In the genomic region with DNA sequence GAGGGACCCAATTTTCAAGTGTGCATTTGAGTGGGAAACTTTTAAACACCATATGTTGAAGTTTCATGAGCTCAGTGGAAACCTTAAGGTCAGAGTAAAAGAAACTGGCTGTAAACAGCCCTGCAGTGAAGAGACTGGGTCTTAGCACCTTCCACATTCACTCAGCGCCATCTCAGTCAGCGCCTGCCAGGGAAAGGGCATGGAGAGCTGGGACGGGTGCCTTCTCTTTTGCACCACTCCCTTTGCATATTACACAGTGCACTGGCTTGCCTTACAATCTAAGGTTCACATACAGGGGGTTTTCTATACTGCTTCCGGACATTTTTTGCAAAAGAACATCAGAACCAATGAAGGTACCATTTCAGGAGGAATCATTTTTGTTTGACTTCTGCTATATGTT, we compare ENCODE assay signal across 30 cellular contexts. TPM values are rescaled to one million over a fixed set of nuclear protein-coding genes. Genes with fewer than 3 reads are reported as not detected.
A peak's percentile ranks its signal among the peaks of the same experiment; 100 is the strongest.
DNase-seq lines count a peak whose midpoint lies in the region; ATAC-seq, FAIRE-seq and TF ChIP-seq lines count a peak whose summit lies in the region.
"Had no signal": no experiment of that assay in that cellular context is flagged by ENCODE, and none has a peak within 500 bp of the region (broad histone marks: within the 10 kb centered on the region; RNA-seq: fewer than 3 reads in every experiment).

No MANE protein-coding gene starts in this region.

- H3K9me3 ChIP-seq in HepG2 (ENCODE audit: low read length) (no peaks in the 10 kb centered on the region), right lobe of liver (no peaks in the 10 kb centered on the region)
- H3K9me3 ChIP-seq: vagina had no signal

- intact Hi-C loops in activated CD4-positive, alpha-beta T cell treated with anti-CD3 and anti-CD28 coated beads for 36 hours (cut with DNase I, micrococcal nuclease): no loop called here
- intact Hi-C loops in HepG2 (cut with micrococcal nuclease; ENCODE audit: unreplicated experiment): no loop called here
- intact Hi-C loops in right lobe of liver (cut with DNase I): loop anchor here in 1 of 2 donors (10.0 kb wide), 1 partner anchor 133 kb away; a partner anchor contains a TSS

- TF ChIP-seq POLR2A in HepG2 (IDR thresholded peaks at IDR 0.05; ENCODE audit: insufficient read depth in 1 of 2, low read depth in 2 of 2, low read length in 2 of 2) (peak in 1 of 2 experiments; percentile 38; a peak in 1 of 4 replicates), right lobe of liver (IDR thresholded peaks at IDR 0.05) (no peak)

- H3K4me1 Mint-ChIP-seq in activated CD4-positive, alpha-beta T cell treated with anti-CD3 and anti-CD28 coated beads for 36 hours: peaks cover 25% of the 10 kb centered on the region
- peaks cover 6 to 9% of the 10 kb centered on the region in 2 donors for H3K4me1 Mint-ChIP-seq in stimulated activated naive B cell treated with anti-CD40 and anti-IgM and Interleukin-4, amounts not matched to agents 10 μg/mL and 1 μg/mL and 100 μg/mL, for 72 hours

- no peaks in the 10 kb centered on the region for H4K20me1 ChIP-seq in HepG2 (ENCODE audit: insufficient read depth, low read length)

- no peak for DNase-seq in activated CD4-positive, alpha-beta T cell treated with anti-CD3 and anti-CD28 coated beads for 36 hours
- DNase-seq in activated CD4-positive, alpha-beta T cell treated with anti-CD3 and anti-CD28 coated beads, Interleukin-2, amount 50 U/mL, for 48 hours: no peak
- DNase-seq in HepG2 (ENCODE audit: low spot score) (no peak), right lobe of liver (no peak), NCI-H187 (lab: John Stamatoyannopoulos, UW) (no peak)
- no peak for DNase-seq in stimulated activated naive B cell treated with anti-CD40 and anti-IgM and Interleukin-4, amounts not matched to agents 10 μg/mL and 1 μg/mL and 100 μg/mL, for 72 hours
- DNase-seq: activated CD4-positive, alpha-beta T cell treated with anti-CD3 and anti-CD28 coated beads, Interleukin-2, amount 10 ng/mL, durations not matched to agents 24 days and 14 days; activated gamma-delta T cell; cerebellar nuclear complex; DMS79; GF-D8; H9; naive B cell; NCI-H1694; NCI-H2171; NCI-H510A treated with DMSO at 0.1 percent for 48 hours; occipital lobe; PC-3; SHP77 treated with DMSO at 0.1 percent for 48 hours; stimulated activated naive CD8-positive, alpha-beta T cell treated with anti-CD3 and anti-CD28 coated beads, Interleukin-15, Interleukin-2, amounts not matched to agents 100 U/mL and 50 U/mL, for 24 hours; T-helper 9 cell had no signal

- no peaks in the 10 kb centered on the region; a peak in 1 of 5 replicates for H3K27me3 ChIP-seq in HepG2 (ENCODE audit: control insufficient read depth in 1 of 2, insufficient read depth in 2 of 2, low read length in 2 of 2)
- H3K27me3 ChIP-seq in right lobe of liver: no peaks in the 10 kb centered on the region
- H3K27me3 ChIP-seq: vagina had no signal

- no peaks in the 10 kb centered on the region for H3K9me3 Mint-ChIP-seq in activated CD4-positive, alpha-beta T cell treated with anti-CD3 and anti-CD28 coated beads for 36 hours (ENCODE audit: low read depth)
- H3K9me3 Mint-ChIP-seq in stimulated activated naive B cell treated with anti-CD40 and anti-IgM and Interleukin-4, amounts not matched to agents 10 μg/mL and 1 μg/mL and 100 μg/mL, for 72 hours: no peaks in the 10 kb centered on the region
- H3K9me3 Mint-ChIP-seq: activated CD4-positive, alpha-beta T cell treated with anti-CD3 and anti-CD28 coated beads, Interleukin-2, amount 10 ng/mL, durations not matched to agents 24 days and 14 days; H9; mesothelial cell of epicardium; naive B cell had no signal

- FAIRE-seq in HepG2 (lab: Jason Lieb, UNC): no peak

- H3K27ac ChIP-seq in HepG2 (ENCODE audit: extremely low read length, insufficient read depth, low read length) (no peak overlapping the region), right lobe of liver (no peak overlapping the region)
- H3K27ac ChIP-seq: 22Rv1, C4-2B, vagina, VCaP had no signal

- TF ChIP-seq RAD21 in HepG2 (CRISPR knock-in tag; IDR thresholded peaks at IDR 0.05): no peak

- no peak overlapping the region for H2AFZ ChIP-seq in HepG2 (ENCODE audit: low read length)

- no peaks in the 10 kb centered on the region for H3K27me3 Mint-ChIP-seq in activated CD4-positive, alpha-beta T cell treated with anti-CD3 and anti-CD28 coated beads for 36 hours
- H3K27me3 Mint-ChIP-seq in stimulated activated naive B cell treated with anti-CD40 and anti-IgM and Interleukin-4, amounts not matched to agents 10 μg/mL and 1 μg/mL and 100 μg/mL, for 72 hours: no peaks in the 10 kb centered on the region
- H3K27me3 Mint-ChIP-seq: activated CD4-positive, alpha-beta T cell treated with anti-CD3 and anti-CD28 coated beads, Interleukin-2, amount 10 ng/mL, durations not matched to agents 24 days and 14 days; naive B cell had no signal

- CTCF ChIA-PET in activated CD4-positive, alpha-beta T cell treated with anti-CD3 and anti-CD28 coated beads for 36 hours (lab: Charles Lee): interaction anchor here (0.7 to 1.5 kb wide), 4 partner anchors 53 to 252 kb away, joined by 5 to 7 read pairs (median 6); a partner anchor contains a TSS
- CTCF ChIA-PET in HepG2 (lab: Yijun Ruan, JAX; ENCODE audit: low intra/inter-chr PET ratio, low total read pairs): no interaction called here

- H3K4me3 Mint-ChIP-seq in activated CD4-positive, alpha-beta T cell treated with anti-CD3 and anti-CD28 coated beads for 36 hours: no peak overlapping the region
- no peak overlapping the region for H3K4me3 Mint-ChIP-seq in stimulated activated naive B cell treated with anti-CD40 and anti-IgM and Interleukin-4, amounts not matched to agents 10 μg/mL and 1 μg/mL and 100 μg/mL, for 72 hours
- H3K4me3 Mint-ChIP-seq: activated CD4-positive, alpha-beta T cell treated with anti-CD3 and anti-CD28 coated beads, Interleukin-2, amount 10 ng/mL, durations not matched to agents 24 days and 14 days; H9; mesothelial cell of epicardium had no signal

- peaks cover 19% of the 10 kb centered on the region for H3K4me1 ChIP-seq in HepG2 (ENCODE audit: insufficient read depth, low read length)
- H3K4me1 ChIP-seq in right lobe of liver: peaks cover 0 to 10% (median 4%) of the 10 kb centered on the region in 4 donors

- no peak for ATAC-seq in activated CD4-positive, alpha-beta T cell treated with anti-CD3 and anti-CD28 coated beads for 36 hours
- no peak for ATAC-seq in HepG2
- ATAC-seq in right lobe of liver: no peak
- ATAC-seq in stimulated activated naive B cell treated with anti-CD40 and anti-IgM and Interleukin-4, amounts not matched to agents 10 μg/mL and 1 μg/mL and 100 μg/mL, for 72 hours (replicated peaks): no peak
- ATAC-seq: PC-3; stimulated activated naive CD8-positive, alpha-beta T cell treated with anti-CD3 and anti-CD28 coated beads, Interleukin-15, Interleukin-2, amounts not matched to agents 100 U/mL and 50 U/mL, for 24 hours had no signal

- no peak overlapping the region for H3K4me2 ChIP-seq in HepG2 (ENCODE audit: low read depth, low read length)

- 95% methylated on average over 4 of the region's 4 CpGs for WGBS in HepG2 (ENCODE audit: low lambda C conversion rate)
- 88% methylated on average over 4 of the region's 4 CpGs for WGBS in right lobe of liver (ENCODE audit: insufficient coverage, low coverage, low lambda C conversion rate, missing lambda C conversion rate)

- TF ChIP-seq CTCF in HepG2 (CRISPR knock-in tag; IDR thresholded peaks at IDR 0.05) (no peak), right lobe of liver (IDR thresholded peaks at IDR 0.05) (no peak)

- H3K9ac ChIP-seq in HepG2 (ENCODE audit: insufficient read depth, low read depth, low read length): no peak overlapping the region

- H3K27ac Mint-ChIP-seq in activated CD4-positive, alpha-beta T cell treated with anti-CD3 and anti-CD28 coated beads for 36 hours: peak overlapping the region; percentile 43
- H3K27ac Mint-ChIP-seq in stimulated activated naive B cell treated with anti-CD40 and anti-IgM and Interleukin-4, amounts not matched to agents 10 μg/mL and 1 μg/mL and 100 μg/mL, for 72 hours: peak overlapping the region; percentile 31
- H3K27ac Mint-ChIP-seq: activated CD4-positive, alpha-beta T cell treated with anti-CD3 and anti-CD28 coated beads, Interleukin-2, amount 10 ng/mL, durations not matched to agents 24 days and 14 days; mesothelial cell of epicardium had no signal

- BruUV-seq in HepG2 (replicated peaks; lab: Mats Ljungman, UMichigan): no TSS peak

- POLR2A ChIA-PET in activated CD4-positive, alpha-beta T cell treated with anti-CD3 and anti-CD28 coated beads for 36 hours (lab: Charles Lee): no interaction called here
- POLR2A ChIA-PET in HepG2 (lab: Yijun Ruan, JAX): interaction anchor here (0.6 to 1.3 kb wide), 2 partner anchors 50 to 57 kb away, joined by 3 read pairs; no protein-coding TSS in a partner anchor

- in situ Hi-C loops in HepG2 (cut with HindIII; ENCODE audit: extremely low pct_ligation_motif_present, low pct_unique_long_range_greater_than_20kb): loop anchor here (25.0 kb wide), 1 partner anchor 420 kb away; a partner anchor contains a TSS

- peaks cover 14 to 43% of the 10 kb centered on the region in 2 experiments for H3K36me3 ChIP-seq in HepG2 (replicated peaks in 1 of 2; ENCODE audit: control insufficient read depth in 1 of 2, insufficient read depth in 2 of 2, low read length in 2 of 2)
- H3K36me3 ChIP-seq in right lobe of liver: peaks cover 0 to 42% (median 8%) of the 10 kb centered on the region in 4 donors

- TF ChIP-seq EP300 in HepG2 (IDR thresholded peaks at IDR 0.05; ENCODE audit: low read depth in 2 of 2, low read length in 2 of 2): no peak
- TF ChIP-seq EP300 in HepG2 (CRISPR knock-in tag; IDR thresholded peaks at IDR 0.05; ENCODE audit: borderline replicate concordance): no peak

- H3K4me3 ChIP-seq in HepG2 (replicated peaks in 1 of 3; ENCODE audit: insufficient read depth in 1 of 3, low read depth in 2 of 3, low read length in 3 of 3) (no peak overlapping the region), right lobe of liver (no peak overlapping the region)
- H3K4me3 ChIP-seq: vagina had no signal

- peaks cover 15% of the 10 kb centered on the region for H3K79me2 ChIP-seq in HepG2 (ENCODE audit: insufficient read depth, low read length)

- peaks cover 34% of the 10 kb centered on the region for H3K36me3 Mint-ChIP-seq in activated CD4-positive, alpha-beta T cell treated with anti-CD3 and anti-CD28 coated beads for 36 hours (ENCODE audit: low read depth)
- peaks cover 17 to 23% of the 10 kb centered on the region in 2 donors for H3K36me3 Mint-ChIP-seq in stimulated activated naive B cell treated with anti-CD40 and anti-IgM and Interleukin-4, amounts not matched to agents 10 μg/mL and 1 μg/mL and 100 μg/mL, for 72 hours

RNA-seq across cellular contexts. Expression of a gene that starts 4.5 kb away (rescaled TPM):
- total RNA-seq in activated CD4-positive, alpha-beta T cell treated with anti-CD3 and anti-CD28 coated beads for 36 hours: 100 to 1,000 TPM; 282 to 345 TPM
- total RNA-seq in HepG2 (2016; rRNA removed; fragmentation: Illumina TruSeq; extraction: Trizol) (321 and 480 TPM in 2 replicates), right lobe of liver (100 to 1,000 TPM in 1 of 6 experiments, 10 to 100 TPM in 5; 61.8 to 104 (median 75.6) TPM)
- 182 and 204 TPM in 2 replicates for total RNA-seq in HepG2 (2016; cell fraction: cytosol; rRNA removed; fragmentation: Illumina TruSeq; extraction: Trizol; ENCODE audit: low read depth)
- 330 and 503 TPM in 2 replicates for total RNA-seq in HepG2 (2016; cell fraction: insoluble cytoplasmic fraction; rRNA removed; fragmentation: Illumina TruSeq; extraction: Trizol)
- 320 and 325 TPM in 2 replicates for total RNA-seq in HepG2 (2016; cell fraction: membrane; rRNA removed; fragmentation: Illumina TruSeq; extraction: Trizol)
- 122 and 129 TPM in 2 replicates for total RNA-seq in HepG2 (2016; cell fraction: nucleus; rRNA removed; fragmentation: Illumina TruSeq; extraction: Trizol)
- polyA plus RNA-seq in HepG2 (2011; rRNA removed): 253 and 320 TPM in 2 replicates
- polyA plus RNA-seq in HepG2 (2011; cell fraction: cytosol; rRNA removed): 433 and 522 TPM in 2 replicates
- polyA plus RNA-seq in HepG2 (2011; cell fraction: nucleus; rRNA removed): 91.8 and 123 TPM in 2 replicates
- polyA plus RNA-seq in HepG2 (2012): 249 and 333 TPM in 2 replicates
- 294 and 323 TPM in 2 replicates for polyA plus RNA-seq in HepG2 (2016; cell fraction: cytosol; fragmentation: Illumina TruSeq; extraction: Trizol; ENCODE audit: low read depth)
- 735 and 804 TPM in 2 replicates for polyA plus RNA-seq in HepG2 (2016; cell fraction: insoluble cytoplasmic fraction; fragmentation: Illumina TruSeq; extraction: Trizol; ENCODE audit: low read depth)
- polyA plus RNA-seq in HepG2 (2016; cell fraction: membrane; fragmentation: Illumina TruSeq; extraction: Trizol; ENCODE audit: low read depth): 428 and 438 TPM in 2 replicates
- polyA plus RNA-seq in HepG2 (2016; cell fraction: nucleus; fragmentation: Illumina TruSeq; extraction: Trizol; ENCODE audit: insufficient read depth, low read depth): 298 and 310 TPM in 2 replicates
- polyA minus RNA-seq in HepG2 (2011; rRNA and poly(A)+ RNA removed; ENCODE audit: low replicate concordance): 74.4 and 157 TPM in 2 replicates
- 41.7 and 56.4 TPM in 2 replicates for polyA minus RNA-seq in HepG2 (2011; cell fraction: cytosol; rRNA and poly(A)+ RNA removed)
- polyA minus RNA-seq in HepG2 (2011; cell fraction: nucleus; rRNA and poly(A)+ RNA removed): 32.9 and 43.8 TPM in 2 replicates

RNA-seq across cellular contexts. Expression of a gene that starts 11.4 kb away (rescaled TPM):
- not detected for total RNA-seq in activated CD4-positive, alpha-beta T cell treated with anti-CD3 and anti-CD28 coated beads for 36 hours
- total RNA-seq in HepG2 (2016; rRNA removed; fragmentation: Illumina TruSeq; extraction: Trizol): 1.2 TPM in 1 of 2 replicates, not detected in the other
- total RNA-seq in HepG2 (2016; cell fraction: cytosol; rRNA removed; fragmentation: Illumina TruSeq; extraction: Trizol; ENCODE audit: low read depth): 0.91 TPM in 1 of 2 replicates, not detected in the other
- 0.50 TPM in 1 of 2 replicates, not detected in the other for total RNA-seq in HepG2 (2016; cell fraction: insoluble cytoplasmic fraction; rRNA removed; fragmentation: Illumina TruSeq; extraction: Trizol)
- not detected in 2 replicates for total RNA-seq in HepG2 (2016; cell fraction: membrane; rRNA removed; fragmentation: Illumina TruSeq; extraction: Trizol)
- 0.88 and 1.6 TPM in 2 replicates for total RNA-seq in HepG2 (2016; cell fraction: nucleus; rRNA removed; fragmentation: Illumina TruSeq; extraction: Trizol)
- 0.74 and 0.92 TPM in 2 replicates for polyA plus RNA-seq in HepG2 (2011; rRNA removed)
- 0.15 and 0.34 TPM in 2 replicates for polyA plus RNA-seq in HepG2 (2011; cell fraction: cytosol; rRNA removed)
- 26.8 and 42.0 TPM in 2 replicates for polyA plus RNA-seq in HepG2 (2011; cell fraction: nucleus; rRNA removed)
- 3.7 and 5.4 TPM in 2 replicates for polyA plus RNA-seq in HepG2 (2012)
- polyA plus RNA-seq in HepG2 (2016; cell fraction: cytosol; fragmentation: Illumina TruSeq; extraction: Trizol; ENCODE audit: low read depth): not detected in 2 replicates
- polyA plus RNA-seq in HepG2 (2016; cell fraction: insoluble cytoplasmic fraction; fragmentation: Illumina TruSeq; extraction: Trizol; ENCODE audit: low read depth): not detected in 2 replicates
- polyA plus RNA-seq in HepG2 (2016; cell fraction: membrane; fragmentation: Illumina TruSeq; extraction: Trizol; ENCODE audit: low read depth): not detected in 2 replicates
- 10.5 and 24.2 TPM in 2 replicates for polyA plus RNA-seq in HepG2 (2016; cell fraction: nucleus; fragmentation: Illumina TruSeq; extraction: Trizol; ENCODE audit: insufficient read depth, low read depth)
- polyA minus RNA-seq in HepG2 (2011; rRNA and poly(A)+ RNA removed; ENCODE audit: low replicate concordance): 0.30 TPM in 1 of 2 replicates, not detected in the other
- not detected in 2 replicates for polyA minus RNA-seq in HepG2 (2011; cell fraction: cytosol; rRNA and poly(A)+ RNA removed)
- polyA minus RNA-seq in HepG2 (2011; cell fraction: nucleus; rRNA and poly(A)+ RNA removed): 3.6 and 5.6 TPM in 2 replicates
- 1 to 10 TPM in 5 of 6 experiments, not detected in 1; 1.3 to 3.1 (median 2.7) TPM for total RNA-seq in right lobe of liver
- total RNA-seq: activated CD4-positive, alpha-beta T cell treated with anti-CD3 and anti-CD28 coated beads, Interleukin-2, amount 10 ng/mL, durations not matched to agents 24 days and 14 days; fibroblast of lung had no signal

RNA-seq across cellular contexts. Expression of a gene that starts 12.3 kb away (rescaled TPM):
- 1 to 10 TPM; 4.8 to 5.6 TPM for total RNA-seq in activated CD4-positive, alpha-beta T cell treated with anti-CD3 and anti-CD28 coated beads for 36 hours
- total RNA-seq in HepG2 (2016; rRNA removed; fragmentation: Illumina TruSeq; extraction: Trizol): 1.5 and 3.0 TPM in 2 replicates
- 3.2 and 3.7 TPM in 2 replicates for total RNA-seq in HepG2 (2016; cell fraction: cytosol; rRNA removed; fragmentation: Illumina TruSeq; extraction: Trizol; ENCODE audit: low read depth)
- 1.2 and 2.7 TPM in 2 replicates for total RNA-seq in HepG2 (2016; cell fraction: insoluble cytoplasmic fraction; rRNA removed; fragmentation: Illumina TruSeq; extraction: Trizol)
- total RNA-seq in HepG2 (2016; cell fraction: membrane; rRNA removed; fragmentation: Illumina TruSeq; extraction: Trizol): 6.5 and 6.6 TPM in 2 replicates
- 3.2 and 4.8 TPM in 2 replicates for total RNA-seq in HepG2 (2016; cell fraction: nucleus; rRNA removed; fragmentation: Illumina TruSeq; extraction: Trizol)
- 7.1 and 7.4 TPM in 2 replicates for polyA plus RNA-seq in HepG2 (2011; rRNA removed)
- 6.7 TPM in 2 replicates for polyA plus RNA-seq in HepG2 (2011; cell fraction: cytosol; rRNA removed)
- polyA plus RNA-seq in HepG2 (2011; cell fraction: nucleus; rRNA removed): 11.2 and 14.1 TPM in 2 replicates
- 2.5 and 2.9 TPM in 2 replicates for polyA plus RNA-seq in HepG2 (2012)
- 5.9 and 6.1 TPM in 2 replicates for polyA plus RNA-seq in HepG2 (2016; cell fraction: cytosol; fragmentation: Illumina TruSeq; extraction: Trizol; ENCODE audit: low read depth)
- 3.0 and 3.6 TPM in 2 replicates for polyA plus RNA-seq in HepG2 (2016; cell fraction: insoluble cytoplasmic fraction; fragmentation: Illumina TruSeq; extraction: Trizol; ENCODE audit: low read depth)
- 10.2 and 10.3 TPM in 2 replicates for polyA plus RNA-seq in HepG2 (2016; cell fraction: membrane; fragmentation: Illumina TruSeq; extraction: Trizol; ENCODE audit: low read depth)
- polyA plus RNA-seq in HepG2 (2016; cell fraction: nucleus; fragmentation: Illumina TruSeq; extraction: Trizol; ENCODE audit: insufficient read depth, low read depth): 11.8 and 13.3 TPM in 2 replicates
- 2.6 and 8.3 TPM in 2 replicates for polyA minus RNA-seq in HepG2 (2011; rRNA and poly(A)+ RNA removed; ENCODE audit: low replicate concordance)
- 0.89 and 2.1 TPM in 2 replicates for polyA minus RNA-seq in HepG2 (2011; cell fraction: cytosol; rRNA and poly(A)+ RNA removed)
- polyA minus RNA-seq in HepG2 (2011; cell fraction: nucleus; rRNA and poly(A)+ RNA removed): 3.4 and 3.5 TPM in 2 replicates
- 1 to 10 TPM in 5 of 6 experiments, under 1 TPM in 1; 0.68 to 3.0 (median 1.9) TPM for total RNA-seq in right lobe of liver

RNA-seq across cellular contexts. Expression of a gene that starts 44.8 kb away (rescaled TPM):
- total RNA-seq in activated CD4-positive, alpha-beta T cell treated with anti-CD3 and anti-CD28 coated beads for 36 hours: not detected
- total RNA-seq in HepG2 (2016; rRNA removed; fragmentation: Illumina TruSeq; extraction: Trizol) (225 and 502 TPM in 2 replicates), right lobe of liver (under 1 TPM in 1 of 6 experiments, not detected in 5; 0.31 TPM)
- 33.5 and 35.5 TPM in 2 replicates for total RNA-seq in HepG2 (2016; cell fraction: cytosol; rRNA removed; fragmentation: Illumina TruSeq; extraction: Trizol; ENCODE audit: low read depth)
- 215 and 502 TPM in 2 replicates for total RNA-seq in HepG2 (2016; cell fraction: insoluble cytoplasmic fraction; rRNA removed; fragmentation: Illumina TruSeq; extraction: Trizol)
- total RNA-seq in HepG2 (2016; cell fraction: membrane; rRNA removed; fragmentation: Illumina TruSeq; extraction: Trizol): 52.5 and 53.3 TPM in 2 replicates
- 408 and 459 TPM in 2 replicates for total RNA-seq in HepG2 (2016; cell fraction: nucleus; rRNA removed; fragmentation: Illumina TruSeq; extraction: Trizol)
- 397 and 426 TPM in 2 replicates for polyA plus RNA-seq in HepG2 (2011; rRNA removed)
- 243 and 350 TPM in 2 replicates for polyA plus RNA-seq in HepG2 (2011; cell fraction: cytosol; rRNA removed)
- polyA plus RNA-seq in HepG2 (2011; cell fraction: nucleus; rRNA removed): 216 and 252 TPM in 2 replicates
- 62.0 and 149 TPM in 2 replicates for polyA plus RNA-seq in HepG2 (2012)
- polyA plus RNA-seq in HepG2 (2016; cell fraction: cytosol; fragmentation: Illumina TruSeq; extraction: Trizol; ENCODE audit: low read depth): 47.7 and 50.1 TPM in 2 replicates
- 245 and 256 TPM in 2 replicates for polyA plus RNA-seq in HepG2 (2016; cell fraction: insoluble cytoplasmic fraction; fragmentation: Illumina TruSeq; extraction: Trizol; ENCODE audit: low read depth)
- 48.1 and 51.7 TPM in 2 replicates for polyA plus RNA-seq in HepG2 (2016; cell fraction: membrane; fragmentation: Illumina TruSeq; extraction: Trizol; ENCODE audit: low read depth)
- 704 and 739 TPM in 2 replicates for polyA plus RNA-seq in HepG2 (2016; cell fraction: nucleus; fragmentation: Illumina TruSeq; extraction: Trizol; ENCODE audit: insufficient read depth, low read depth)
- polyA minus RNA-seq in HepG2 (2011; rRNA and poly(A)+ RNA removed; ENCODE audit: low replicate concordance): 0.21 and 469 TPM in 2 replicates
- polyA minus RNA-seq in HepG2 (2011; cell fraction: cytosol; rRNA and poly(A)+ RNA removed): 339 and 439 TPM in 2 replicates
- 61.8 and 63.7 TPM in 2 replicates for polyA minus RNA-seq in HepG2 (2011; cell fraction: nucleus; rRNA and poly(A)+ RNA removed)
- total RNA-seq: activated CD4-positive, alpha-beta T cell treated with anti-CD3 and anti-CD28 coated beads, Interleukin-2, amount 10 ng/mL, durations not matched to agents 24 days and 14 days; dermis microvascular lymphatic vessel endothelial cell; fibroblast of lung; H9; liver; mesothelial cell of epicardium; occipital lobe; PC-3; pulmonary artery endothelial cell had no signal
- polyA plus RNA-seq: fibroblast of lung had no signal

RNA-seq across cellular contexts. Expression of a gene that starts 56.6 kb away (rescaled TPM):
- total RNA-seq in activated CD4-positive, alpha-beta T cell treated with anti-CD3 and anti-CD28 coated beads for 36 hours: 1 to 10 TPM; 8.5 to 9.2 TPM
- total RNA-seq in HepG2 (2016; rRNA removed; fragmentation: Illumina TruSeq; extraction: Trizol) (12.8 and 13.3 TPM in 2 replicates), right lobe of liver (1 to 10 TPM; 4.5 to 9.2 (median 6.6) TPM)
- 7.3 and 10.0 TPM in 2 replicates for total RNA-seq in HepG2 (2016; cell fraction: cytosol; rRNA removed; fragmentation: Illumina TruSeq; extraction: Trizol; ENCODE audit: low read depth)
- total RNA-seq in HepG2 (2016; cell fraction: insoluble cytoplasmic fraction; rRNA removed; fragmentation: Illumina TruSeq; extraction: Trizol): 10.9 and 15.1 TPM in 2 replicates
- 15.3 and 15.8 TPM in 2 replicates for total RNA-seq in HepG2 (2016; cell fraction: membrane; rRNA removed; fragmentation: Illumina TruSeq; extraction: Trizol)
- 9.0 and 11.5 TPM in 2 replicates for total RNA-seq in HepG2 (2016; cell fraction: nucleus; rRNA removed; fragmentation: Illumina TruSeq; extraction: Trizol)
- polyA plus RNA-seq in HepG2 (2011; rRNA removed): 18.7 and 21.6 TPM in 2 replicates
- polyA plus RNA-seq in HepG2 (2011; cell fraction: cytosol; rRNA removed): 7.6 and 16.3 TPM in 2 replicates
- polyA plus RNA-seq in HepG2 (2011; cell fraction: nucleus; rRNA removed): 14.8 and 19.8 TPM in 2 replicates
- polyA plus RNA-seq in HepG2 (2012): 4.8 and 7.7 TPM in 2 replicates
- polyA plus RNA-seq in HepG2 (2016; cell fraction: cytosol; fragmentation: Illumina TruSeq; extraction: Trizol; ENCODE audit: low read depth): 8.4 and 9.0 TPM in 2 replicates
- polyA plus RNA-seq in HepG2 (2016; cell fraction: insoluble cytoplasmic fraction; fragmentation: Illumina TruSeq; extraction: Trizol; ENCODE audit: low read depth): 13.2 and 14.2 TPM in 2 replicates
- 12.3 and 14.8 TPM in 2 replicates for polyA plus RNA-seq in HepG2 (2016; cell fraction: membrane; fragmentation: Illumina TruSeq; extraction: Trizol; ENCODE audit: low read depth)
- polyA plus RNA-seq in HepG2 (2016; cell fraction: nucleus; fragmentation: Illumina TruSeq; extraction: Trizol; ENCODE audit: insufficient read depth, low read depth): 26.4 and 27.9 TPM in 2 replicates
- polyA minus RNA-seq in HepG2 (2011; rRNA and poly(A)+ RNA removed; ENCODE audit: low replicate concordance): 22.8 and 39.7 TPM in 2 replicates
- 9.2 and 12.8 TPM in 2 replicates for polyA minus RNA-seq in HepG2 (2011; cell fraction: cytosol; rRNA and poly(A)+ RNA removed)
- 9.1 and 10.8 TPM in 2 replicates for polyA minus RNA-seq in HepG2 (2011; cell fraction: nucleus; rRNA and poly(A)+ RNA removed)
